ENCODE assay signal across 1 cellular context in genomic region chr20:38055294-38055693, GRCh38.
TF ChIP-seq lines count a peak whose summit lies in the region.

No MANE protein-coding gene starts in this region.

TF ChIP-seq in SK-N-SH treated with all-trans-retinoic acid at 6 μM for 48 hours, 23 proteins besides CTCF, POLR2A, EP300 and RAD21 (continued from another document):
- TF ChIP-seq ZNF70 (CRISPR knock-in tag; IDR thresholded peaks at IDR 0.05): no peak
- TF ChIP-seq ZFP30 (CRISPR knock-in tag; IDR thresholded peaks at IDR 0.05): no peak
